ENCODE assay signal across 22 cellular contexts in the genomic region with DNA sequence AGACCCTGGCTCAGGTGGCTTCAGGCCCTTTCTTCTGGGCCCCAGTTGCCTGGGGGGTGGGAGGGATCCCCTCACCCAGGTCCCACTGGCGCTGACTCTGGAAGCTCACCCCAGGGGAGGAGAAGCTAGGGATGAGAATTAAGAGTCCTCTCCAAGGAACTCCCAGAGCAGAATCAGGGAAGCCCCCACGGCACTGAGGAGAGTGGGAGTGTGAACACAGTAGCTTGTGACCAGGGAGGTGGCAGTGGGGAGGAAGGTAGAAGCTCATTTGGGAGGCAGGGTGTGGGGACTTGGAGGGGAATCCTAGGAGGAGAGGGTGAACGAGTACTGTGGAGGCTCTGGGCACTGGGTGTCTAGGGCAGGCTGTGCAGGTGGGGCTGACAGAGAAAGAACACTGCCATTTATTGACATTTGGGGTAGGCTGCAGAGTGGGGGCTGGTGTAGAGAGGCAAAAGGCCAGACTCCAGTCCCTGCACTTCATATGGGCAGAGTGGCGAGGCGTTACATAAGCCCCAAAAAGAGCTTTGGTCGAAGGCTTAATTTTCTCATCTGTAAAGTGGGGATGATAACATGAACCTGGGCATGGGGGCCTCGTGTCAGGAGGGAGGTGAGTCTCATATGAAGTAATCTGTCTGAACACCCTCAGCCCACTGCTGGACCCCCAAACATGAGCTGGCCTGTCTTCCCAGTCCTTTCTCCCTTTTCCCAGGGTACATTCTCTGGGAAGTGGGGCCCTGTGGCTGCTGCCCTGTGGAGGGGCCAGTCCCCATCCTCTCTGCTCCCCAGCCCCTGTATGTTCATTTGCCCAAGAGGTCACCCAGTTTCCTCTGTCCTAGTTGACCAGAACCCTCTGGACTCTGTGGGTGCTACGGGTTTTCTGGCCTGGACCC.
DNase-seq lines count a peak whose midpoint lies in the region; ATAC-seq and TF ChIP-seq lines count a peak whose summit lies in the region.
"Had no signal": no experiment of that assay in that cellular context is flagged by ENCODE, and none has a peak within 500 bp of the region (broad histone marks: within the 10 kb centered on the region; RNA-seq: fewer than 3 reads in every experiment).

No MANE protein-coding gene starts in this region.

- intact Hi-C loops in mucosa of descending colon (cut with DNase I, micrococcal nuclease) = no loop called here

- H3K4me1 Mint-ChIP-seq in chondrocyte (ENCODE audit: low read depth) (peaks cover 48% of the 10 kb centered on the region), neural progenitor cell (peaks cover 21% of the 10 kb centered on the region), type B pancreatic cell (ENCODE audit: unreplicated experiment) (peaks cover 30% of the 10 kb centered on the region)

- CTCF ChIA-PET in HEK293 (lab: Yijun Ruan, JAX) = interaction anchor here (1.2 kb wide), 1 partner anchor 224 kb away, joined by 3 read pairs; no protein-coding TSS in a partner anchor

- TF ChIP-seq CTCF in HEK293 (tag by site-specific recombination; IDR thresholded peaks at IDR 0.05) (no peak), chondrocyte (IDR thresholded peaks at IDR 0.05) (no peak), neural progenitor cell (IDR thresholded peaks at IDR 0.05) (no peak), type B pancreatic cell (conservative IDR thresholded peaks at IDR 0.05) (no peak), mucosa of descending colon (IDR thresholded peaks at IDR 0.05) (no peak)

- no peaks in the 10 kb centered on the region; the same call in 1 of the 2 replicates for H3K4me1 ChIP-seq in HEK293 (ENCODE audit: control insufficient read depth, insufficient read depth, low read length)
- H3K4me1 ChIP-seq in neural progenitor cell = peaks cover 3% of the 10 kb centered on the region
- H3K4me1 ChIP-seq in mucosa of descending colon (ENCODE audit: low read depth) = peaks cover 5% of the 10 kb centered on the region
- H3K4me1 ChIP-seq: breast epithelium, colonic mucosa, lower lobe of right lung, tibial nerve had no signal

- no peaks in the 10 kb centered on the region for H3K36me3 Mint-ChIP-seq in chondrocyte (ENCODE audit: low read depth)
- no peaks in the 10 kb centered on the region for H3K36me3 Mint-ChIP-seq in neural progenitor cell
- H3K36me3 Mint-ChIP-seq in type B pancreatic cell = no peaks in the 10 kb centered on the region

- no peaks in the 10 kb centered on the region for H3K79me2 ChIP-seq in neural progenitor cell (ENCODE audit: low read depth)

- no peak overlapping the region for H2AFZ ChIP-seq in neural progenitor cell (replicated peaks)

- peak overlapping the region; percentile 80 for H3K27ac Mint-ChIP-seq in chondrocyte (ENCODE audit: unreplicated experiment)
- H3K27ac Mint-ChIP-seq in neural progenitor cell = peak overlapping the region; percentile 62
- peak overlapping the region; percentile 31 for H3K27ac Mint-ChIP-seq in type B pancreatic cell
- H3K27ac Mint-ChIP-seq: activated T-helper 1 cell treated with anti-CD3 and anti-CD28 coated beads, Interleukin-12 subunit alpha, Interleukin-12 subunit beta, Interleukin-2, Interleukin-4 antibody, amounts not matched to agents 30 ng/mL and 10 ng/mL and 1 ng/mL, durations not matched to agents 14 hours and 24 hours and 36 hours had no signal

- no peak overlapping the region for H3K27ac ChIP-seq in HEK293 (ENCODE audit: extremely low read depth, low read depth, low read length)
- H3K27ac ChIP-seq in neural progenitor cell = no peak overlapping the region
- H3K27ac ChIP-seq: breast epithelium, colonic mucosa, lower lobe of right lung, neutrophil, tibial nerve had no signal

- no peaks in the 10 kb centered on the region for H3K27me3 ChIP-seq in neural progenitor cell
- H3K27me3 ChIP-seq: breast epithelium, colonic mucosa, neutrophil, tibial nerve had no signal

- H3K9me3 ChIP-seq in HEK293 (ENCODE audit: control insufficient read depth, insufficient read depth, low read depth, low read length) (no peaks in the 10 kb centered on the region), neural progenitor cell (ENCODE audit: low read depth) (no peaks in the 10 kb centered on the region), mucosa of descending colon (no peaks in the 10 kb centered on the region)
- H3K9me3 ChIP-seq: breast epithelium, colonic mucosa, lower lobe of right lung, neutrophil, tibial nerve had no signal

- POLR2A ChIA-PET in HEK293 (lab: Yijun Ruan, JAX) = no interaction called here

- H3K27me3 Mint-ChIP-seq in chondrocyte (ENCODE audit: low read depth) (peaks cover 2% of the 10 kb centered on the region), neural progenitor cell (ENCODE audit: insufficient read depth, low read depth) (peaks cover 20% of the 10 kb centered on the region), type B pancreatic cell (no peaks in the 10 kb centered on the region)

- no peak for DNase-seq in chondrocyte (ENCODE audit: low spot score)
- no peak for DNase-seq in neural progenitor cell (ENCODE audit: low spot score)
- DNase-seq in type B pancreatic cell (ENCODE audit: extremely low spot score, unreplicated experiment) = no peak
- DNase-seq in NCI-H82 (lab: John Stamatoyannopoulos, UW) = no peak
- DNase-seq in activated CD4-positive, alpha-beta T cell treated with anti-CD3 and anti-CD28 coated beads for 48 hours = no peak
- no peak for DNase-seq in mucosa of descending colon
- DNase-seq: activated CD4-positive, alpha-beta T cell treated with anti-CD3 and anti-CD28 coated beads, Interleukin-2, amount 50 U/mL, for 48 hours; activated CD8-positive, alpha-beta memory T cell treated with anti-CD3 and anti-CD28 coated beads, Interleukin-2, amount 50 U/mL, for 4 hours; activated naive CD4-positive, alpha-beta T cell treated with anti-CD3 and anti-CD28 coated beads, Interleukin-2, amount 50 U/mL, for 16 hours; colonic mucosa; effector memory CD4-positive, alpha-beta T cell; erythroblast; head of caudate nucleus; lower lobe of right lung; NCI-H1105; NCI-H2029; stimulated activated CD4-positive, alpha-beta T cell treated with anti-CD3 and anti-CD28 coated beads, Interleukin-2, amount 100 ng/mL, for 24 hours had no signal

- peak overlapping the region; percentile 6 for H3K4me3 Mint-ChIP-seq in chondrocyte (ENCODE audit: unreplicated experiment)
- no peak overlapping the region for H3K4me3 Mint-ChIP-seq in neural progenitor cell
- no peak overlapping the region for H3K4me3 Mint-ChIP-seq in type B pancreatic cell
- H3K4me3 Mint-ChIP-seq: activated T-helper 1 cell treated with anti-CD3 and anti-CD28 coated beads, Interleukin-12 subunit alpha, Interleukin-12 subunit beta, Interleukin-2, Interleukin-4 antibody, amounts not matched to agents 30 ng/mL and 10 ng/mL and 1 ng/mL, durations not matched to agents 14 hours and 24 hours and 36 hours had no signal

- H3K9ac ChIP-seq in neural progenitor cell = no peak overlapping the region

- H3K4me3 ChIP-seq in HEK293 (ENCODE audit: low read depth, low read length) (no peak overlapping the region), neural progenitor cell (no peak overlapping the region), mucosa of descending colon (no peak overlapping the region)
- H3K4me3 ChIP-seq: breast epithelium, colonic mucosa, lower lobe of right lung, tibial nerve had no signal

- H4K20me1 ChIP-seq in neural progenitor cell (ENCODE audit: low read depth) = no peaks in the 10 kb centered on the region

- H3K36me3 ChIP-seq in HEK293 (ENCODE audit: control insufficient read depth in 2 of 2, insufficient read depth in 1 of 2, low read length in 2 of 2) = no peaks in the 10 kb centered on the region
- no peaks in the 10 kb centered on the region for H3K36me3 ChIP-seq in neural progenitor cell
- H3K36me3 ChIP-seq in mucosa of descending colon (ENCODE audit: low read depth) = no peaks in the 10 kb centered on the region
- H3K36me3 ChIP-seq: breast epithelium, colonic mucosa, lower lobe of right lung, neutrophil, tibial nerve had no signal

- no peak for ATAC-seq in mucosa of descending colon

- no peaks in the 10 kb centered on the region for H3F3A ChIP-seq in neural progenitor cell (ENCODE audit: low read depth)

- H3K9me3 Mint-ChIP-seq in chondrocyte (ENCODE audit: low read depth) = no peaks in the 10 kb centered on the region
- H3K9me3 Mint-ChIP-seq in neural progenitor cell = no peaks in the 10 kb centered on the region
- no peaks in the 10 kb centered on the region for H3K9me3 Mint-ChIP-seq in type B pancreatic cell
- H3K9me3 Mint-ChIP-seq: activated T-helper 1 cell treated with anti-CD3 and anti-CD28 coated beads, Interleukin-12 subunit alpha, Interleukin-12 subunit beta, Interleukin-2, Interleukin-4 antibody, amounts not matched to agents 30 ng/mL and 10 ng/mL and 1 ng/mL, durations not matched to agents 14 hours and 24 hours and 36 hours had no signal

- no peak overlapping the region for H3K4me2 ChIP-seq in neural progenitor cell

TF ChIP-seq in HEK293, 187 proteins besides CTCF, POLR2A, EP300 and RAD21:
- TF ChIP-seq IKZF3 (tag by site-specific recombination; IDR thresholded peaks at IDR 0.05) (no peak), ZNF473 (tag by site-specific recombination; IDR thresholded peaks at IDR 0.05) (no peak), EGR2 (tag by site-specific recombination; IDR thresholded peaks at IDR 0.05; ENCODE audit: low read depth) (peak; percentile 48), ZNF48 (tag by site-specific recombination; IDR thresholded peaks at IDR 0.05) (no peak), ZFHX2 (tag by site-specific recombination; conservative IDR thresholded peaks at IDR 0.05) (peak; percentile 41)
- TF ChIP-seq, protein P1, sequence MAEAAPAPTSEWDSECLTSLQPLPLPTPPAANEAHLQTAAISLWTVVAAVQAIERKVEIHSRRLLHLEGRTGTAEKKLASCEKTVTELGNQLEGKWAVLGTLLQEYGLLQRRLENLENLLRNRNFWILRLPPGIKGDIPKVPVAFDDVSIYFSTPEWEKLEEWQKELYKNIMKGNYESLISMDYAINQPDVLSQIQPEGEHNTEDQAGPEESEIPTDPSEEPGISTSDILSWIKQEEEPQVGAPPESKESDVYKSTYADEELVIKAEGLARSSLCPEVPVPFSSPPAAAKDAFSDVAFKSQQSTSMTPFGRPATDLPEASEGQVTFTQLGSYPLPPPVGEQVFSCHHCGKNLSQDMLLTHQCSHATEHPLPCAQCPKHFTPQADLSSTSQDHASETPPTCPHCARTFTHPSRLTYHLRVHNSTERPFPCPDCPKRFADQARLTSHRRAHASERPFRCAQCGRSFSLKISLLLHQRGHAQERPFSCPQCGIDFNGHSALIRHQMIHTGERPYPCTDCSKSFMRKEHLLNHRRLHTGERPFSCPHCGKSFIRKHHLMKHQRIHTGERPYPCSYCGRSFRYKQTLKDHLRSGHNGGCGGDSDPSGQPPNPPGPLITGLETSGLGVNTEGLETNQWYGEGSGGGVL (tag by site-specific recombination; IDR thresholded peaks at IDR 0.05) = peak; percentile 64
